Comparison of ENCODE assay signal across 19 cellular contexts in the genomic region with DNA sequence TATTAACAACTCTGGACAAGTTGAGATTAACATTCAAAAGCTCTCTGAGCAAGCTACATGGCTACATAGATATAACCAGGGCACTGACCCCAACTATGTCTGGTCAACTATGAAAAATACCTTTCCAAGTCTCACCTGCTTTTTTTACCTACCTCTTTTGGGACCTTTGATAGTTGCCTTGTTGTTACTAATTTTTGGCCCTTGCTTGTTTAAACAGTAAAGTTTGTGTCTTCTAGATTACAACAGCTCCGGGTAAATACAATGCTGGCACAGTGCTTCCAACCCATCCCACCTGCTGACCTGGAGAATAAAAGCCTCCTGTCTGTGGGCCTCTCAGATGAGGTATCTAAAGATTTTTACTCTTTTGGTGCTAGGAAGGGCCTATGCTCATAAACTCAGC.
"Had no signal": no experiment of that assay in that cellular context is flagged by ENCODE, and none has a peak within 500 bp of the region (broad histone marks: within the 10 kb centered on the region; RNA-seq: fewer than 3 reads in every experiment).

No MANE protein-coding gene starts in this region.

- H3K9me3 ChIP-seq: Peyer's patch, SJCRH30 had no signal

- H3K36me3 Mint-ChIP-seq: IgD-negative memory B cell had no signal

- H3K27me3 Mint-ChIP-seq: IgD-negative memory B cell had no signal

- H3K27ac ChIP-seq: Peyer's patch, SJCRH30 had no signal

- H3K27ac Mint-ChIP-seq: IgD-negative memory B cell had no signal

- H3K4me1 ChIP-seq: Peyer's patch, SJCRH30 had no signal

- H3K27me3 ChIP-seq: Peyer's patch, SJCRH30 had no signal

- H3K4me1 Mint-ChIP-seq: IgD-negative memory B cell had no signal

- H3K36me3 ChIP-seq: Peyer's patch, SJCRH30 had no signal

- DNase-seq: NCI-H1092; NCI-H1105 treated with DMSO at 0.1 percent for 48 hours; NCI-H1417 treated with DMSO at 0.1 percent for 48 hours; NCI-H1694; NCI-H187 treated with DMSO at 0.1 percent for 48 hours; NCI-H2081; NCI-H2107; NCI-H2227 treated with DMSO at 0.1 percent for 48 hours; NCI-H524; NCI-H526 treated with DMSO at 0.1 percent for 48 hours; NCI-H748 treated with DMSO at 0.1 percent for 48 hours; NK-92 treated with Interleukin-12 subunit alpha and Interleukin-12 subunit beta, amount 100 ng/mL, for 24 hours; PC-3; Peyer's patch; SHP77 treated with DMSO at 0.1 percent for 48 hours; SJCRH30 had no signal

- H3K4me3 ChIP-seq: K562, Peyer's patch, SJCRH30 had no signal

- H3K4me3 Mint-ChIP-seq: IgD-negative memory B cell had no signal

- ATAC-seq: K562, PC-3, Right ventricle myocardium inferior had no signal
